In the genomic region with DNA sequence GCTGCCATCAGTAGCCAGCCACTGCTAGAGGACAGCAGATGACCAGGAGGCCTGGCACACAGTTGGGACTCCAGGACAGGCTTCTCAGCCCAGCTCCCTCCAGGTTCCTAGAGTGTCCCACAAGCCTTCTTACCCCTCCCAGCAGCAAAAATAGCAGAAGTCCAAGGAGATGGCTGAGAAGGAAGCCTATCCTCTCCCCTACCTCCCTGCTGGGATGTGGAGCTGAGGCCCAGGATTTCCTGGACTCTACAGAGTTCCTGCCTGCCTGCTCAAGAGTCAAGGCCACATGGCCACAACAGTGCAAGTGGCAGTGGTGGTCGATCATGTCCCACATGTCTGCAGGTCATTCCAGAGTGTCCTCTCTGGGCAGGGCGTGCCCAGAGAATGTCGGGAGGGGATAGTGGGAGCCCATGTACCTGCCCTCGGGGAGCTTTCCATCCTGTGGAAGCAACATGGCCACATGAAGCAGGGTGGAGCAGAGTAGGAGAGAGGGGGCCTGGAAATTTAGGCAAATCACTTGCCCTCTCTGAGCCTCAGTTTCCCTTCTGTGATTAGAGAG, we compare ENCODE assay signal across 33 cellular contexts. TPM values are rescaled to one million over a fixed set of nuclear protein-coding genes. Genes with fewer than 3 reads are reported as not detected.
"Had no signal": no experiment of that assay in that cellular context is flagged by ENCODE, and none has a peak within 500 bp of the region (broad histone marks: within the 10 kb centered on the region; RNA-seq: fewer than 3 reads in every experiment).

No MANE protein-coding gene starts in this region.

- H3K9me3 Mint-ChIP-seq: activated CD4-positive, alpha-beta T cell treated with anti-CD3 and anti-CD28 coated beads, Interleukin-2, amount 10 ng/mL, durations not matched to agents 24 days and 14 days; activated naive CD4-positive, alpha-beta T cell treated with anti-CD3 and anti-CD28 coated beads, Interleukin-2, amount 10 ng/mL, durations not matched to agents 7 days and 5 days; activated naive CD8-positive, alpha-beta T cell treated with anti-CD3 and anti-CD28 coated beads, Interleukin-2, amount 50 U/mL, for 24 hours; activated T-cell treated with anti-CD3 and anti-CD28 coated beads, Interleukin-2, amount 50 U/mL, for 24 hours had no signal

- H3K36me3 ChIP-seq: Peyer's patch, WERI-Rb-1 had no signal

- H3K27ac Mint-ChIP-seq: activated CD4-positive, alpha-beta T cell treated with anti-CD3 and anti-CD28 coated beads, Interleukin-2, amount 10 ng/mL, durations not matched to agents 24 days and 14 days; activated CD8-positive, alpha-beta T cell treated with anti-CD3 and anti-CD28 coated beads, Interleukin-2, amount 10 ng/mL, durations not matched to agents 7 days and 5 days; activated naive CD4-positive, alpha-beta T cell treated with anti-CD3 and anti-CD28 coated beads, Interleukin-2, amount 10 ng/mL, durations not matched to agents 7 days and 5 days; activated naive CD8-positive, alpha-beta T cell; activated naive CD8-positive, alpha-beta T cell treated with anti-CD3 and anti-CD28 coated beads, Interleukin-2, amount 50 U/mL, for 24 hours; activated T-cell treated with anti-CD3 and anti-CD28 coated beads, Interleukin-2, amount 50 U/mL, for 24 hours had no signal

- ATAC-seq: activated CD8-positive, alpha-beta T cell treated with anti-CD3 and anti-CD28 coated beads, Interleukin-2, amount 10 ng/mL, durations not matched to agents 7 days and 5 days; activated naive CD8-positive, alpha-beta T cell treated with anti-CD3 and anti-CD28 coated beads, Interleukin-2, amount 50 U/mL, for 24 hours; PC-3 had no signal

- H3K27me3 Mint-ChIP-seq: activated CD4-positive, alpha-beta T cell treated with anti-CD3 and anti-CD28 coated beads, Interleukin-2, amount 10 ng/mL, durations not matched to agents 24 days and 14 days; activated naive CD8-positive, alpha-beta T cell; activated naive CD8-positive, alpha-beta T cell treated with anti-CD3 and anti-CD28 coated beads, Interleukin-2, amount 50 U/mL, for 24 hours; activated T-cell treated with anti-CD3 and anti-CD28 coated beads, Interleukin-2, amount 50 U/mL, for 24 hours had no signal

- H3K27ac ChIP-seq: Peyer's patch, WERI-Rb-1 had no signal

- H3K36me3 Mint-ChIP-seq: activated naive CD4-positive, alpha-beta T cell treated with anti-CD3 and anti-CD28 coated beads, Interleukin-2, amount 10 ng/mL, durations not matched to agents 7 days and 5 days; activated naive CD8-positive, alpha-beta T cell; brain had no signal

- DNase-seq: activated CD4-positive, alpha-beta T cell treated with anti-CD3 and anti-CD28 coated beads, Interleukin-2, amount 10 ng/mL, durations not matched to agents 24 days and 14 days; activated CD4-positive, alpha-beta T cell treated with anti-CD3 and anti-CD28 coated beads, Interleukin-2, amount 50 U/mL, for 48 hours; activated CD4-positive, CD25-positive, alpha-beta regulatory T cell; activated CD8-positive, alpha-beta T cell treated with anti-CD3 and anti-CD28 coated beads, Interleukin-2, amount 10 ng/mL, durations not matched to agents 7 days and 5 days; activated gamma-delta T cell treated with Interleukin-2 at 50 U/mL for 16 hours; activated naive CD4-positive, alpha-beta T cell treated with anti-CD3 and anti-CD28 coated beads, Interleukin-2, amount 10 ng/mL, durations not matched to agents 7 days and 5 days; activated naive CD8-positive, alpha-beta T cell treated with anti-CD3 and anti-CD28 coated beads, Interleukin-2, amount 50 U/mL, for 24 hours; activated T-cell treated with anti-CD3 and anti-CD28 coated beads, Interleukin-2, amount 50 U/mL, for 24 hours; anterior cingulate cortex; caudate nucleus; cerebellar nuclear complex; Karpas-422; NCI-H1092; NCI-H1436 treated with DMSO at 0.1 percent for 48 hours; NCI-H1694 treated with DMSO at 0.1 percent for 48 hours; NCI-H2029; NCI-H510A; NCI-H526; NCI-H748 treated with DMSO at 0.1 percent for 48 hours; NK-92 treated with Interleukin-12 subunit alpha and Interleukin-12 subunit beta, amount 100 ng/mL, for 24 hours; PC-3; Peyer's patch; Right ventricle myocardium superior; RPMI8226; SW 1271; T-helper 1 cell; T-helper 2 cell; T-helper 9 cell; WERI-Rb-1 had no signal

- H3K4me3 Mint-ChIP-seq: activated CD4-positive, alpha-beta T cell treated with anti-CD3 and anti-CD28 coated beads, Interleukin-2, amount 10 ng/mL, durations not matched to agents 24 days and 14 days; activated CD8-positive, alpha-beta T cell treated with anti-CD3 and anti-CD28 coated beads, Interleukin-2, amount 10 ng/mL, durations not matched to agents 7 days and 5 days; activated naive CD4-positive, alpha-beta T cell treated with anti-CD3 and anti-CD28 coated beads, Interleukin-2, amount 10 ng/mL, durations not matched to agents 7 days and 5 days; activated naive CD8-positive, alpha-beta T cell; activated naive CD8-positive, alpha-beta T cell treated with anti-CD3 and anti-CD28 coated beads, Interleukin-2, amount 50 U/mL, for 24 hours; activated T-cell treated with anti-CD3 and anti-CD28 coated beads, Interleukin-2, amount 50 U/mL, for 24 hours; brain had no signal

- H3K27me3 ChIP-seq: Peyer's patch had no signal

- H3K4me3 ChIP-seq: Peyer's patch had no signal

- H3K9me3 ChIP-seq: Peyer's patch had no signal

RNA-seq across cellular contexts. Expression of a gene that starts 36.5 kb away (rescaled TPM):
- total RNA-seq: bronchial epithelial cell, MCF 10A had no signal
